1 cellular context compared by ENCODE assay signal in genomic region chr3:12307136-12307535, GRCh38.
TF ChIP-seq lines count a peak whose summit lies in the region.

No MANE protein-coding gene starts in this region.

TF ChIP-seq in IMR-90, 13 proteins besides CTCF, POLR2A, EP300 and RAD21:
- TF ChIP-seq MAFK (IDR thresholded peaks at IDR 0.05; ENCODE audit: low read depth, low read length) (no peak), NFE2L2 (IDR thresholded peaks at IDR 0.05; ENCODE audit: low read depth, low read length) (no peak), ELK1 (IDR thresholded peaks at IDR 0.05; ENCODE audit: borderline replicate concordance, low read depth, low read length) (no peak), USF2 (IDR thresholded peaks at IDR 0.05; ENCODE audit: low read depth, low read length) (no peak), RFX5 (IDR thresholded peaks at IDR 0.05; ENCODE audit: low read depth, low read length) (no peak), SMC3 (IDR thresholded peaks at IDR 0.05; ENCODE audit: low read depth, low read length) (no peak), MXI1 (IDR thresholded peaks at IDR 0.05; ENCODE audit: borderline replicate concordance, low read depth, low read length) (no peak), CHD1 (IDR thresholded peaks at IDR 0.05; ENCODE audit: low read depth, low read length) (no peak), MAZ (IDR thresholded peaks at IDR 0.05; ENCODE audit: borderline replicate concordance, low read depth, low read length) (no peak), BHLHE40 (IDR thresholded peaks at IDR 0.05; ENCODE audit: low read depth, low read length) (no peak), FOS (IDR thresholded peaks at IDR 0.05; ENCODE audit: low read depth, low read length) (no peak), CEBPB (IDR thresholded peaks at IDR 0.05; ENCODE audit: low read depth, low read length) (no peak), RCOR1 (IDR thresholded peaks at IDR 0.05; ENCODE audit: insufficient replicate concordance, low read length) (no peak)
